ENCODE assay signal across 28 cellular contexts in genomic region chr12:55001198-55001827, GRCh38. TPM values are rescaled to one million over a fixed set of nuclear protein-coding genes. Genes with fewer than 3 reads are reported as not detected.
A peak's percentile ranks its signal among the peaks of the same experiment; 100 is the strongest.
DNase-seq lines count a peak whose midpoint lies in the region; ATAC-seq and TF ChIP-seq lines count a peak whose summit lies in the region.
"Had no signal": no experiment of that assay in that cellular context is flagged by ENCODE, and none has a peak within 500 bp of the region (broad histone marks: within the 10 kb centered on the region; RNA-seq: fewer than 3 reads in every experiment).

No MANE protein-coding gene starts in this region.

- H3K27ac ChIP-seq in SU-DHL-6 (ENCODE audit: low read depth, low read length), result no peak overlapping the region
- H3K27ac ChIP-seq: heart left ventricle, left ventricle myocardium inferior had no signal

- ATAC-seq in HG03103 (IDR thresholded peaks at IDR 0.05; ENCODE audit: low read depth, unreplicated experiment) (peak; percentile 48), HG02938 (IDR thresholded peaks at IDR 0.05; ENCODE audit: unreplicated experiment) (no peak)
- ATAC-seq in stimulated activated naive B cell treated with anti-CD40 and anti-IgM and Interleukin-4, amounts not matched to agents 10 μg/mL and 1 μg/mL and 100 μg/mL, for 72 hours (replicated peaks), result peak; percentile 56 to 67
- ATAC-seq: heart left ventricle, SK-N-SH treated with all-trans-retinoic acid at 6 μM for 48 hours had no signal

- peaks cover 7% of the 10 kb centered on the region for H3K4me1 Mint-ChIP-seq in activated CD4-positive, alpha-beta T cell treated with anti-CD3 and anti-CD28 coated beads, Interleukin-2, amount 10 ng/mL, durations not matched to agents 7 days and 5 days
- peaks cover 10 to 15% of the 10 kb centered on the region in 2 donors for H3K4me1 Mint-ChIP-seq in stimulated activated naive B cell treated with anti-CD40 and anti-IgM and Interleukin-4, amounts not matched to agents 10 μg/mL and 1 μg/mL and 100 μg/mL, for 72 hours
- H3K4me1 Mint-ChIP-seq: endodermal cell had no signal

- H3K4me2 ChIP-seq in SU-DHL-6 (ENCODE audit: low read depth, low read length, poor library complexity, severe bottlenecking), result peak overlapping the region; percentile 5

- POLR2A ChIA-PET in activated CD4-positive, alpha-beta T cell treated with anti-CD3 and anti-CD28 coated beads, Interleukin-2, amount 10 ng/mL, durations not matched to agents 7 days and 5 days (lab: Charles Lee), result no interaction called here

- no peaks in the 10 kb centered on the region for H3K36me3 Mint-ChIP-seq in activated CD4-positive, alpha-beta T cell treated with anti-CD3 and anti-CD28 coated beads, Interleukin-2, amount 10 ng/mL, durations not matched to agents 7 days and 5 days (ENCODE audit: low read depth)
- peaks cover 3 to 18% of the 10 kb centered on the region in 2 donors for H3K36me3 Mint-ChIP-seq in stimulated activated naive B cell treated with anti-CD40 and anti-IgM and Interleukin-4, amounts not matched to agents 10 μg/mL and 1 μg/mL and 100 μg/mL, for 72 hours

- no peaks in the 10 kb centered on the region for H4K20me1 ChIP-seq in SU-DHL-6 (ENCODE audit: low read depth, low read length)

- H3K4me3 Mint-ChIP-seq in activated CD4-positive, alpha-beta T cell treated with anti-CD3 and anti-CD28 coated beads, Interleukin-2, amount 10 ng/mL, durations not matched to agents 7 days and 5 days, result no peak overlapping the region
- no peak overlapping the region for H3K4me3 Mint-ChIP-seq in stimulated activated naive B cell treated with anti-CD40 and anti-IgM and Interleukin-4, amounts not matched to agents 10 μg/mL and 1 μg/mL and 100 μg/mL, for 72 hours
- H3K4me3 Mint-ChIP-seq: activated CD4-positive, alpha-beta T cell treated with anti-CD3 and anti-CD28 coated beads, Interleukin-2, amount 10 ng/mL, durations not matched to agents 24 days and 14 days; activated naive CD4-positive, alpha-beta T cell treated with anti-CD3 and anti-CD28 coated beads for 36 hours; endodermal cell; HFFc6 had no signal

- H3K27ac Mint-ChIP-seq in activated CD4-positive, alpha-beta T cell treated with anti-CD3 and anti-CD28 coated beads, Interleukin-2, amount 10 ng/mL, durations not matched to agents 7 days and 5 days, result peak overlapping the region; percentile 37
- peak overlapping the region; percentile 3 for H3K27ac Mint-ChIP-seq in stimulated activated naive B cell treated with anti-CD40 and anti-IgM and Interleukin-4, amounts not matched to agents 10 μg/mL and 1 μg/mL and 100 μg/mL, for 72 hours
- H3K27ac Mint-ChIP-seq: activated CD4-positive, alpha-beta T cell treated with anti-CD3 and anti-CD28 coated beads, Interleukin-2, amount 10 ng/mL, durations not matched to agents 24 days and 14 days; activated naive CD4-positive, alpha-beta T cell treated with anti-CD3 and anti-CD28 coated beads for 36 hours; endodermal cell; HFFc6 had no signal

- no peaks in the 10 kb centered on the region for H3F3A ChIP-seq in SU-DHL-6 (ENCODE audit: insufficient read depth)

- H2AFZ ChIP-seq in SU-DHL-6 (ENCODE audit: low read depth, low read length, severe bottlenecking), result peak overlapping the region; percentile 52

- no peak for DNase-seq in activated CD4-positive, alpha-beta T cell treated with anti-CD3 and anti-CD28 coated beads, Interleukin-2, amount 10 ng/mL, durations not matched to agents 7 days and 5 days
- DNase-seq in activated CD4-positive, alpha-beta T cell treated with anti-CD3 and anti-CD28 coated beads for 1 hour, result no peak
- DNase-seq in stimulated activated naive B cell treated with anti-CD40 and anti-IgM and Interleukin-4, amounts not matched to agents 10 μg/mL and 1 μg/mL and 100 μg/mL, for 72 hours, result no peak
- no peak for DNase-seq in GM03348 (ENCODE audit: low spot score)
- DNase-seq in activated T-cell treated with anti-CD3 and anti-CD28 coated beads, Interleukin-2, amount 50 U/mL, for 1 hour, result no peak
- DNase-seq: 8988T; activated CD4-positive, alpha-beta T cell treated with anti-CD3 and anti-CD28 coated beads, Interleukin-2, amount 10 ng/mL, durations not matched to agents 24 days and 14 days; activated naive CD4-positive, alpha-beta T cell treated with anti-CD3 and anti-CD28 coated beads for 36 hours; BE2C; DMS 273 treated with DMSO at 0.1 percent for 48 hours; endodermal cell; GDM1; heart left ventricle; HFFc6; left ventricle myocardium inferior; NCI-H1417 treated with DMSO at 0.1 percent for 48 hours; NCI-H2171 treated with DMSO at 0.1 percent for 48 hours; NCI-H774; nucleus accumbens; stimulated activated CD4-positive, alpha-beta T cell treated with anti-CD3 and anti-CD28 coated beads, Interleukin-4, amount 100 ng/mL, for 4 hours had no signal

- H3K9ac ChIP-seq in SU-DHL-6 (ENCODE audit: low read length), result no peak overlapping the region

- no peaks in the 10 kb centered on the region for H3K9me3 Mint-ChIP-seq in activated CD4-positive, alpha-beta T cell treated with anti-CD3 and anti-CD28 coated beads, Interleukin-2, amount 10 ng/mL, durations not matched to agents 7 days and 5 days
- H3K9me3 Mint-ChIP-seq in stimulated activated naive B cell treated with anti-CD40 and anti-IgM and Interleukin-4, amounts not matched to agents 10 μg/mL and 1 μg/mL and 100 μg/mL, for 72 hours, result peaks cover 0 to 9% of the 10 kb centered on the region in 2 donors
- H3K9me3 Mint-ChIP-seq: activated naive CD4-positive, alpha-beta T cell treated with anti-CD3 and anti-CD28 coated beads for 36 hours; endodermal cell; HFFc6 had no signal

- CTCF ChIA-PET in activated CD4-positive, alpha-beta T cell treated with anti-CD3 and anti-CD28 coated beads, Interleukin-2, amount 10 ng/mL, durations not matched to agents 7 days and 5 days (lab: Charles Lee), result interaction anchor here (2.9 kb wide), 1 partner anchor 8 kb away, joined by 12 read pairs; no protein-coding TSS in a partner anchor

- H3K27me3 ChIP-seq in SU-DHL-6 (ENCODE audit: low read length), result no peaks in the 10 kb centered on the region

- no peak overlapping the region for H3K4me3 ChIP-seq in SU-DHL-6 (ENCODE audit: insufficient read depth, low read length, poor library complexity, severe bottlenecking)
- H3K4me3 ChIP-seq: heart left ventricle, left ventricle myocardium inferior had no signal

- H3K27me3 Mint-ChIP-seq in activated CD4-positive, alpha-beta T cell treated with anti-CD3 and anti-CD28 coated beads, Interleukin-2, amount 10 ng/mL, durations not matched to agents 7 days and 5 days, result no peaks in the 10 kb centered on the region
- peaks cover 0 to 6% of the 10 kb centered on the region in 2 donors for H3K27me3 Mint-ChIP-seq in stimulated activated naive B cell treated with anti-CD40 and anti-IgM and Interleukin-4, amounts not matched to agents 10 μg/mL and 1 μg/mL and 100 μg/mL, for 72 hours

- peaks cover 9% of the 10 kb centered on the region; the same call in 1 of the 2 replicates for H3K36me3 ChIP-seq in SU-DHL-6 (ENCODE audit: low read length)
- H3K36me3 ChIP-seq: BE2C, heart left ventricle, left ventricle myocardium inferior had no signal

- no peaks in the 10 kb centered on the region for H3K79me2 ChIP-seq in SU-DHL-6 (ENCODE audit: insufficient read depth, low read length)

- H3K9me3 ChIP-seq in SU-DHL-6 (ENCODE audit: insufficient read depth, low read length), result peaks cover 4% of the 10 kb centered on the region; the same call in 1 of the 2 replicates
- H3K9me3 ChIP-seq: BE2C had no signal

- TF ChIP-seq CTCF in SU-DHL-6 (IDR thresholded peaks at IDR 0.05; ENCODE audit: insufficient read depth, low read length, poor library complexity, severe bottlenecking), result no peak

- H3K9me2 ChIP-seq in SU-DHL-6 (replicated peaks; ENCODE audit: insufficient read depth, low read length), result no peaks in the 10 kb centered on the region

RNA-seq across cellular contexts. Expression of gene TESPA1, which starts 16.8 kb away (rescaled TPM):
- total RNA-seq in activated CD4-positive, alpha-beta T cell treated with anti-CD3 and anti-CD28 coated beads, Interleukin-2, amount 10 ng/mL, durations not matched to agents 7 days and 5 days, result 100 to 1,000 TPM; 113 to 136 TPM
- total RNA-seq: endodermal cell, fibroblast of lung, HFFc6, renal cortical epithelial cell had no signal

RNA-seq across cellular contexts. Expression of gene NEUROD4, which starts 18.5 kb away (rescaled TPM):
- total RNA-seq in activated CD4-positive, alpha-beta T cell treated with anti-CD3 and anti-CD28 coated beads, Interleukin-2, amount 10 ng/mL, durations not matched to agents 7 days and 5 days, result not detected
- total RNA-seq: activated CD4-positive, alpha-beta T cell treated with anti-CD3 and anti-CD28 coated beads, Interleukin-2, amount 10 ng/mL, durations not matched to agents 24 days and 14 days; activated naive CD4-positive, alpha-beta T cell treated with anti-CD3 and anti-CD28 coated beads for 36 hours; endodermal cell; fibroblast of lung; heart left ventricle; HFFc6; HT1080; left ventricle myocardium inferior; renal cortical epithelial cell; ureter had no signal
